Comparison of ENCODE assay signal across 2 cellular contexts in the genomic region with DNA sequence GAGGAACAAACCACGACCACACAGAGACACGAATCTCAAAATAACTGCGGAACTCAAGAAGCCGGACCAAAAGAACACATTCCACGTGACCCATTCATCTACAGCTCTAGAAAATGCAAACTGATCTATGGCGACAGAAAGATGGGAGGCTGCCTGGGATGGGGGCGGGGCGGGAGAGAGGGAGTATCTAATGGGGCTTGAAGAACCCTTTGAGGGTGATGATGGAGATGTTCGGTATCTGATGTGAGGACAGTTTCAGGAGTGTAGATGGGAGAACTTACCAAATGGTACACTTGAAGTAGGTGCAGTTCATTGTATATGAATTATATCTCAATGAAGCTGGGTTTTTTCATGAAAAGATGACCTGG.
TF ChIP-seq lines count a peak whose summit lies in the region.

No MANE protein-coding gene starts in this region.

TF ChIP-seq in IMR-90, 13 proteins besides CTCF, POLR2A, EP300 and RAD21:
- no peak for TF ChIP-seq RFX5 (IDR thresholded peaks at IDR 0.05; ENCODE audit: low read depth, low read length)
- TF ChIP-seq MXI1 (IDR thresholded peaks at IDR 0.05; ENCODE audit: borderline replicate concordance, low read depth, low read length): no peak
- no peak for TF ChIP-seq CEBPB (IDR thresholded peaks at IDR 0.05; ENCODE audit: low read depth, low read length)
- no peak for TF ChIP-seq SMC3 (IDR thresholded peaks at IDR 0.05; ENCODE audit: low read depth, low read length)
- no peak for TF ChIP-seq FOS (IDR thresholded peaks at IDR 0.05; ENCODE audit: low read depth, low read length)
- TF ChIP-seq CHD1 (IDR thresholded peaks at IDR 0.05; ENCODE audit: low read depth, low read length): no peak
- TF ChIP-seq MAFK (IDR thresholded peaks at IDR 0.05; ENCODE audit: low read depth, low read length): no peak

TF ChIP-seq in K562, 482 proteins besides CTCF, POLR2A, EP300 and RAD21:
- TF ChIP-seq BCLAF1 (IDR thresholded peaks at IDR 0.05; ENCODE audit: borderline replicate concordance in 1 of 2, control insufficient read depth in 1 of 2, low read depth in 2 of 2, low read length in 1 of 2) (no peak), BRD9 (IDR thresholded peaks at IDR 0.05; ENCODE audit: low read depth, partially characterized antibody) (no peak), MEIS2 (IDR thresholded peaks at IDR 0.05; ENCODE audit: partially characterized antibody) (peak; percentile 19), ZHX1 (conservative IDR thresholded peaks at IDR 0.05; ENCODE audit: low read length) (no peak), THRB (CRISPR knock-in tag; conservative IDR thresholded peaks at IDR 0.05) (no peak), RAD51 (IDR thresholded peaks at IDR 0.05; ENCODE audit: borderline replicate concordance, low read depth) (peak; percentile 31; the same call in 1 of the 2 replicates)
